In the genomic region with DNA sequence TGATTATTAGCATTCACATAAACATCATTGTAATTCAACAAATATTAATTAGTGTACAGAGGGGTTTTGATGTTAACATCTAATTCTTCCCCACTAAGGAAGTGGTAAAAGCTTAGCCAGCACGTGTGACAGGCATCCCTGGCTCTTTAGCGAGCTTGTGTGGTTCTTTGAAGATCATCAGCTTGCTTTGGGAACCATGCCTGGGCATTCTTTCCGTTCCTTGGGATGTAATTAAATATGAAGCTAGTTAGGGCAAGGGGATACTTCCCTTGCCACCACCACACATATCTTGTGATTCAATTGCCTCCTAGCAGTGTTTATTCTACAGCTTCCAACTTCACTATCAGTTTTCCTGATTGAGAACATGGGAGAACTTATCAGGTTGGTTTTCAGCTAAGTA, we compare ENCODE assay signal across 16 cellular contexts.
DNase-seq lines count a peak whose midpoint lies in the region; ATAC-seq and TF ChIP-seq lines count a peak whose summit lies in the region.
"Had no signal": no experiment of that assay in that cellular context is flagged by ENCODE, and none has a peak within 500 bp of the region (broad histone marks: within the 10 kb centered on the region; RNA-seq: fewer than 3 reads in every experiment).

No MANE protein-coding gene starts in this region.

- H3K9ac ChIP-seq in adipocyte (ENCODE audit: low read length), result no peak overlapping the region
- H3K9ac ChIP-seq: BLaER1 had no signal

- H3K27ac ChIP-seq in dorsolateral prefrontal cortex (peak overlapping the region in 39 of 59 donors; percentile 1 to 87 (median 45)), tibial artery (peak overlapping the region; percentile 67 to 69)
- H3K27ac ChIP-seq: BLaER1 had no signal

- DNase-seq in adipocyte (ENCODE audit: low read depth) (peak; percentile 36), dorsolateral prefrontal cortex (no peak), myocyte (ENCODE audit: low read depth) (peak; percentile 33), tibial artery (no peak), MV-4-11 (lab: John Stamatoyannopoulos, UW) (no peak), NOMO-1 treated with DMSO at 0.1 percent for 48 hours (lab: John Stamatoyannopoulos, UW; ENCODE audit: unreplicated experiment) (no peak), NCI-H69 (lab: John Stamatoyannopoulos, UW) (no peak)
- DNase-seq: AML-193, DMS153, DMS79 treated with DMSO at 0.1 percent for 48 hours, GDM1, IMR-90, KBM-7 had no signal

- no peaks in the 10 kb centered on the region for H3K27me3 ChIP-seq in adipocyte (replicated peaks; ENCODE audit: control insufficient read depth, insufficient read depth, low read length)
- H3K27me3 ChIP-seq in dorsolateral prefrontal cortex, result no peaks in the 10 kb centered on the region
- H3K27me3 ChIP-seq in tibial artery, result no peaks in the 10 kb centered on the region
- H3K27me3 ChIP-seq: BLaER1 had no signal

- H3K4me1 ChIP-seq in adipocyte (ENCODE audit: control insufficient read depth, insufficient read depth, low read length), result peaks cover 28% of the 10 kb centered on the region
- peaks cover 0 to 46% (median 10%) of the 10 kb centered on the region in 4 donors for H3K4me1 ChIP-seq in tibial artery
- H3K4me1 ChIP-seq: BLaER1, HAP-1 had no signal

- intact Hi-C loops in dorsolateral prefrontal cortex (cut with DNase I), result no loop called here
- intact Hi-C loops in tibial artery (cut with DNase I; ENCODE audit: low total_unique reads), result no loop called here

- no peak for TF ChIP-seq CTCF in dorsolateral prefrontal cortex (IDR thresholded peaks at IDR 0.05 in 54 of 56, conservative IDR thresholded peaks at IDR 0.05 in 2 of 56; ENCODE audit: low read depth in 1 of 56, partially characterized antibody in 56 of 56)
- no peak for TF ChIP-seq CTCF in tibial artery (IDR thresholded peaks at IDR 0.05)

- H3K9me3 ChIP-seq in adipocyte (ENCODE audit: control insufficient read depth, low read length) (no peaks in the 10 kb centered on the region), tibial artery (peaks cover 0 to 1% (median 0%) of the 10 kb centered on the region in 3 donors)
- H3K9me3 ChIP-seq: HAP-1 had no signal

- H3K4me3 ChIP-seq in adipocyte (ENCODE audit: low read length) (no peak overlapping the region), dorsolateral prefrontal cortex (no peak overlapping the region), tibial artery (no peak overlapping the region)
- H3K4me3 ChIP-seq: BLaER1, HAP-1 had no signal

- no peak for ATAC-seq in HG03469 (IDR thresholded peaks at IDR 0.05; ENCODE audit: unreplicated experiment)

- H3K36me3 ChIP-seq in adipocyte (ENCODE audit: control insufficient read depth, insufficient read depth, low read length, severe bottlenecking), result no peaks in the 10 kb centered on the region
- H3K36me3 ChIP-seq in tibial artery, result no peaks in the 10 kb centered on the region
- H3K36me3 ChIP-seq: BLaER1, HAP-1 had no signal

Comparison
In these comparisons a context has a peak if more than half of its experiments do, and no peak if none do; other contexts are left out.
1. DNase-seq: peak in adipocyte (single experiment) and myocyte (single experiment); none in dorsolateral prefrontal cortex (0 of 10), tibial artery (0 of 2), MV-4-11 (single experiment), NOMO-1 treated with DMSO at 0.1 percent for 48 hours (single experiment) and NCI-H69 (single experiment).